ENCODE assay signal across 8 cellular contexts in the genomic region with DNA sequence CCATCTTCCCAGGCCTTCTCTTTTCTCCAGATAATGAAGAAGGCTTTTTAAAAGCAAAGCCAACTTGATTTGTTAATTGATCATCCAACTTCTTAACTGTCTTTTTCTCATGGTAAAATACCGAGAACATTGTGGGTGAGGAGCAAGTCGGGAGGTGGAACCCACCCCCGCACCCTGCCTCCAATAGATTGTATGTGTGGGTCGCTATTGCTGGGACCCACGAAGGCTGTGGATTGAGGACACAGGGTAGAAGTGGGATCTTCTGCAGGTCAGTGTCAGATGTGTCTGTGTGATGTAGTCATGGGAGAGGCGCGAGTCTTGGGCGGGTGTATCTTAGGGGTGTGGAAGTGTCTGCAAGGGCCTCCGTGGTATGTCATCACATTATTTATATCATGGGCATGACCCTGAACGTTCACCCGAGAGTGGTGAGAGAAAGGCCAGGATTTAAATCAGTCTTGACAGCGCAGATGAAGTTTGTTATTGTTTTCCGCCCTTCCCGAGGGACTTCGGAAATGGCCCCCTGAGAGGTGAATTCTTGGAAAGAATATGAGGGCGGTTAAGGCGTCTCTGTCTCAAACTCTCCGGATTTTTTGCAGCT. TPM values are rescaled to one million over a fixed set of nuclear protein-coding genes. Genes with fewer than 3 reads are reported as not detected.
DNase-seq lines count a peak whose midpoint lies in the region; ATAC-seq, FAIRE-seq and TF ChIP-seq lines count a peak whose summit lies in the region.

No MANE protein-coding gene starts in this region.

- POLR2A ChIA-PET in OCI-LY7 (lab: Charles Lee): interaction anchor here (0.7 to 2.3 kb wide), 13 partner anchors 9 to 77 kb away, joined by 3 to 34 read pairs (median 5); a partner anchor contains a TSS
- POLR2A ChIA-PET in GM12878 (lab: Charles Lee): interaction anchor here (0.9 to 7.6 kb wide), 16 partner anchors 10 to 234 kb away, joined by 3 to 79 read pairs (median 4); a partner anchor contains a TSS

- SMC1A ChIA-PET in GM12878 (lab: Charles Lee; ENCODE audit: uncharacterized antibody, unreplicated experiment): interaction anchor here (0.6 to 8.3 kb wide), 19 partner anchors 13 to 78 kb away, joined by 3 to 112 read pairs (median 6); a partner anchor contains a TSS

- FAIRE-seq in GM12878 (lab: Jason Lieb, UNC): no peak

- H2AFZ ChIP-seq in OCI-LY7 (ENCODE audit: low read length) (peak overlapping the region; percentile 82; the same call in 1 of the 2 replicates), GM12878 (ENCODE audit: control insufficient read depth, low read depth, low read length) (peak overlapping the region; percentile 74)

- H3K79me2 ChIP-seq in OCI-LY7 (ENCODE audit: insufficient read depth, low read depth, low read length): peaks cover 10% of the 10 kb centered on the region; the same call in 1 of the 2 replicates
- H3K79me2 ChIP-seq in GM12878 (ENCODE audit: control insufficient read depth, insufficient read depth, low read length): peaks cover 36% of the 10 kb centered on the region

- DNase-seq in AG09319 (ENCODE audit: extremely low read depth, low read depth): peak; percentile 14
- DNase-seq in OCI-LY7 (ENCODE audit: low spot score): no peak
- DNase-seq in GM12878 (ENCODE audit: low read depth, low spot score): no peak
- peak; percentile 38 for DNase-seq in inferior parietal cortex (ENCODE audit: extremely low spot score)
- peak; percentile 45 for DNase-seq in stimulated activated CD8-positive, alpha-beta memory T cell treated with anti-CD3 and anti-CD28 coated beads, Interleukin-4, amount 100 ng/mL, for 48 hours
- DNase-seq in central memory CD4-positive, alpha-beta T cell: no peak

- ATAC-seq in GM21529 (IDR thresholded peaks at IDR 0.05; ENCODE audit: unreplicated experiment): peak; percentile 14
- peak; percentile 21 for ATAC-seq in GM12878
- no peak for ATAC-seq in HG03039 (IDR thresholded peaks at IDR 0.05; ENCODE audit: unreplicated experiment)

- H3K4me1 ChIP-seq in OCI-LY7 (ENCODE audit: insufficient read depth, low read length, poor library complexity, severe bottlenecking) (peaks cover 40% of the 10 kb centered on the region), GM12878 (ENCODE audit: control insufficient read depth, insufficient read depth, low read length) (peaks cover 20% of the 10 kb centered on the region)

- H3K36me3 ChIP-seq in OCI-LY7 (ENCODE audit: insufficient read depth, low read length): no peaks in the 10 kb centered on the region
- 0 out of 4 replicates have a peak, but pooled peaks cover 0 to 2% of the 10 kb centered on the region in 2 experiments for H3K36me3 ChIP-seq in GM12878 (ENCODE audit: control insufficient read depth in 2 of 2, insufficient read depth in 2 of 2, low read length in 1 of 2)

- TF ChIP-seq RAD21 in GM12878 (IDR thresholded peaks at IDR 0.05; ENCODE audit: insufficient read depth, low read depth, low read length): no peak

- in situ Hi-C loops in GM12878 (cut with MboI): no loop called here

- no peaks in the 10 kb centered on the region for H3K9me3 ChIP-seq in OCI-LY7 (ENCODE audit: low read length)
- H3K9me3 ChIP-seq in GM12878 (replicated peaks; ENCODE audit: control insufficient read depth, insufficient read depth, low read length): no peaks in the 10 kb centered on the region

- H4K20me1 ChIP-seq in OCI-LY7 (ENCODE audit: insufficient read depth, low read length): peaks cover 6% of the 10 kb centered on the region; the same call in 1 of the 2 replicates
- no peaks in the 10 kb centered on the region for H4K20me1 ChIP-seq in GM12878 (ENCODE audit: control insufficient read depth, insufficient read depth)

- intact Hi-C loops in OCI-LY7 (cut with micrococcal nuclease; ENCODE audit: unreplicated experiment): no loop called here
- intact Hi-C loops in GM12878 (cut with micrococcal nuclease; ENCODE audit: unreplicated experiment): no loop called here

- TF ChIP-seq POLR2A in GM12878 (IDR thresholded peaks at IDR 0.05; ENCODE audit: low read depth, low read length): no peak

- BruUV-seq in OCI-LY7 (replicated peaks; lab: Mats Ljungman, UMichigan): TSS peak; percentile 94
- TSS peak; percentile 99 for BruUV-seq in GM12878 (replicated peaks; lab: Mats Ljungman, UMichigan)

- H3K27ac ChIP-seq in OCI-LY7 (ENCODE audit: low read depth, low read length, poor library complexity, severe bottlenecking) (peak overlapping the region; percentile 37), GM12878 (ENCODE audit: control insufficient read depth, insufficient read depth) (peak overlapping the region; percentile 80)

- under 1% methylated on average over 18 of the region's 18 CpGs for WGBS in GM12878 (ENCODE audit: insufficient coverage, insufficient replicate concordance, low lambda C conversion rate, missing lambda C conversion rate)

- RAD21 ChIA-PET in GM12878 (lab: Charles Lee; ENCODE audit: unreplicated experiment): interaction anchor here (0.7 to 8.3 kb wide), 24 partner anchors 9 to 364 kb away, joined by 3 to 125 read pairs (median 8); a partner anchor contains a TSS

- H3K27me3 ChIP-seq in GM12878 (replicated peaks in 1 of 2; ENCODE audit: control insufficient read depth in 2 of 2, insufficient read depth in 2 of 2, low read length in 1 of 2): no peaks in the 10 kb centered on the region

- TF ChIP-seq EP300 in GM12878 (IDR thresholded peaks at IDR 0.05; ENCODE audit: borderline replicate concordance in 1 of 2, control insufficient read depth in 1 of 2, low read depth in 2 of 2, low read length in 2 of 2): no peak

- H3K9ac ChIP-seq in GM12878 (ENCODE audit: control insufficient read depth, insufficient read depth, low read length): peak overlapping the region; percentile 86; the same call in 1 of the 2 replicates

- H3K4me2 ChIP-seq in OCI-LY7 (ENCODE audit: low read length) (peak overlapping the region; percentile 97), GM12878 (ENCODE audit: control insufficient read depth, insufficient read depth) (peak overlapping the region; percentile 79)

- TF ChIP-seq CTCF in AG09319 (IDR thresholded peaks at IDR 0.05; ENCODE audit: low read depth, low read length): no peak
- TF ChIP-seq CTCF in OCI-LY7 (conservative IDR thresholded peaks at IDR 0.05; ENCODE audit: low read length): no peak
- no peak for TF ChIP-seq CTCF in GM12878 (IDR thresholded peaks at IDR 0.05 in 2 of 3, conservative IDR thresholded peaks at IDR 0.05 in 1 of 3; ENCODE audit: control insufficient read depth in 2 of 3, extremely low read depth in 1 of 3, insufficient read depth in 1 of 3, low read depth in 3 of 3, low read length in 3 of 3)

- CTCF ChIA-PET in OCI-LY7 (lab: Charles Lee; ENCODE audit: unreplicated experiment): interaction anchor here (1.5 kb wide), 1 partner anchor 76 kb away, joined by 16 read pairs; a partner anchor contains a TSS
- CTCF ChIA-PET in GM12878 (lab: Yijun Ruan, JAX): interaction anchor here (0.9 to 8.8 kb wide), 15 partner anchors 9 to 77 kb away, joined by 3 to 110 read pairs (median 7); a partner anchor contains a TSS

- H3K9me2 ChIP-seq in OCI-LY7 (ENCODE audit: insufficient read depth, low read length): no peaks in the 10 kb centered on the region

- H3K4me3 ChIP-seq in OCI-LY7 (ENCODE audit: low read depth, low read length, poor library complexity, severe bottlenecking) (peak overlapping the region; percentile 96), GM12878 (peak overlapping the region; percentile 94)

TF ChIP-seq in GM12878, 131 proteins besides CTCF, POLR2A, EP300 and RAD21 (continues in another document):
- TF ChIP-seq FOXM1 (IDR thresholded peaks at IDR 0.05; ENCODE audit: low read depth, low read length) (no peak), ZBED1 (IDR thresholded peaks at IDR 0.05; ENCODE audit: borderline replicate concordance) (0 out of 2 replicates have a peak, but pooled peaks have one; percentile 11), NRF1 (conservative IDR thresholded peaks at IDR 0.05; ENCODE audit: low read depth, low read length) (no peak), PML (IDR thresholded peaks at IDR 0.05; ENCODE audit: low read length) (peak; percentile 45; the same call in 1 of the 2 replicates)

RNA-seq across cellular contexts. Expression of a gene that starts 0.5 kb away (rescaled TPM):
- total RNA-seq in OCI-LY7 (2014; rRNA removed; shearing (Covaris generic)): 5.4 and 5.5 TPM in 2 replicates
- total RNA-seq in OCI-LY7 (2022) (6.2 and 7.8 TPM in 2 replicates), GM12878 (2014; rRNA removed) (13.5 and 16.2 TPM in 2 replicates), GM12878 (2014; rRNA removed; fragmentation: Illumina TruSeq; extraction: Trizol) (11.8 and 12.9 TPM in 2 replicates), GM12878 (2021) (20.0 and 22.8 TPM in 2 replicates)
- total RNA-seq in GM12878 (2013; cell fraction: nucleolus; rRNA removed): 33.5 and 35.7 TPM in 2 replicates
- polyA plus RNA-seq in GM12878 (2011; ENCODE audit: low read depth): 2.6 TPM
- polyA plus RNA-seq in GM12878 (2011; rRNA removed) (21.7 and 22.4 TPM in 2 replicates), GM12878 (2014; fragmentation: Illumina TruSeq; extraction: Trizol) (14.5 and 16.2 TPM in 2 replicates), GM12878 (2014; fragmentation: Nextera tagmentation; extraction: Ambion mirVana) (1 to 10 TPM; 3.9 to 4.7 TPM), GM12878 (2014; rRNA removed) (11.6 and 14.6 TPM in 2 replicates), GM12878 (2016; fragmentation: Nextera tagmentation; extraction: Ambion mirVana) (10 to 100 TPM; 19.6 to 20.2 TPM)
- polyA plus RNA-seq in GM12878 (2011; cell fraction: cytosol; rRNA removed): 19.5 and 20.7 TPM in 2 replicates
- polyA plus RNA-seq in GM12878 (2011; cell fraction: nucleus; rRNA removed): 12.5 and 13.5 TPM in 2 replicates
- 3.7 and 8.8 TPM in 2 replicates for polyA plus RNA-seq in GM12878 (2012)
- polyA minus RNA-seq in GM12878 (2011; rRNA and poly(A)+ RNA removed): 29.6 and 30.2 TPM in 2 replicates
- polyA minus RNA-seq in GM12878 (2011; cell fraction: cytosol; rRNA and poly(A)+ RNA removed): 8.7 and 11.2 TPM in 2 replicates
- polyA minus RNA-seq in GM12878 (2011; cell fraction: nucleus; rRNA and poly(A)+ RNA removed): 8.7 and 13.9 TPM in 2 replicates

RNA-seq across cellular contexts. Expression of a gene that starts 58.7 kb away (rescaled TPM):
- 20.7 and 24.8 TPM in 2 replicates for total RNA-seq in OCI-LY7 (2014; rRNA removed; shearing (Covaris generic))
- 20.7 and 30.3 TPM in 2 replicates for total RNA-seq in OCI-LY7 (2022)
- 36.3 and 38.8 TPM in 2 replicates for total RNA-seq in GM12878 (2013; cell fraction: nucleolus; rRNA removed)
- 5.9 and 6.7 TPM in 2 replicates for total RNA-seq in GM12878 (2014; rRNA removed)
- total RNA-seq in GM12878 (2014; rRNA removed; fragmentation: Illumina TruSeq; extraction: Trizol): 7.7 TPM in 2 replicates
- total RNA-seq in GM12878 (2021): 5.2 and 5.5 TPM in 2 replicates
- polyA plus RNA-seq in GM12878 (2011; ENCODE audit: low read depth): 4.0 TPM
- polyA plus RNA-seq in GM12878 (2011; rRNA removed): 14.5 and 16.8 TPM in 2 replicates
- 4.1 and 5.7 TPM in 2 replicates for polyA plus RNA-seq in GM12878 (2011; cell fraction: cytosol; rRNA removed)
- 56.8 and 68.9 TPM in 2 replicates for polyA plus RNA-seq in GM12878 (2011; cell fraction: nucleus; rRNA removed)
- polyA plus RNA-seq in GM12878 (2012): 8.8 and 12.1 TPM in 2 replicates
- 8.5 and 8.6 TPM in 2 replicates for polyA plus RNA-seq in GM12878 (2014; fragmentation: Illumina TruSeq; extraction: Trizol)
- polyA plus RNA-seq in GM12878 (2014; fragmentation: Nextera tagmentation; extraction: Ambion mirVana): 1 to 10 TPM; 9.0 to 9.1 TPM
- polyA plus RNA-seq in GM12878 (2014; rRNA removed): 7.1 and 8.7 TPM in 2 replicates
- polyA plus RNA-seq in GM12878 (2016; fragmentation: Nextera tagmentation; extraction: Ambion mirVana): 10 to 100 TPM; 11.8 to 13.5 TPM
- 5.9 and 8.0 TPM in 2 replicates for polyA minus RNA-seq in GM12878 (2011; rRNA and poly(A)+ RNA removed)
- polyA minus RNA-seq in GM12878 (2011; cell fraction: cytosol; rRNA and poly(A)+ RNA removed): 1.2 and 1.9 TPM in 2 replicates
- 13.3 and 16.4 TPM in 2 replicates for polyA minus RNA-seq in GM12878 (2011; cell fraction: nucleus; rRNA and poly(A)+ RNA removed)

Comparison
In these comparisons a context has a peak if more than half of its experiments do, and no peak if none do; other contexts are left out.
1. DNase-seq: peak in AG09319 (single experiment), inferior parietal cortex (single experiment) and stimulated activated CD8-positive, alpha-beta memory T cell treated with anti-CD3 and anti-CD28 coated beads, Interleukin-4, amount 100 ng/mL, for 48 hours (single experiment); none in OCI-LY7 (single experiment), GM12878 (single experiment) and central memory CD4-positive, alpha-beta T cell (single experiment).